ENCODE assay signal across 10 cellular contexts in genomic region chr2:36478332-36478738, GRCh38.
A peak's percentile ranks its signal among the peaks of the same experiment; 100 is the strongest.
DNase-seq lines count a peak whose midpoint lies in the region; ATAC-seq and TF ChIP-seq lines count a peak whose summit lies in the region.
"Had no signal": no experiment of that assay in that cellular context is flagged by ENCODE, and none has a peak within 500 bp of the region (broad histone marks: within the 10 kb centered on the region; RNA-seq: fewer than 3 reads in every experiment).

No MANE protein-coding gene starts in this region.

- H3K4me1 ChIP-seq in IMR-90 (ENCODE audit: control insufficient read depth, insufficient read depth, low read length) (peaks cover 27% of the 10 kb centered on the region), upper lobe of left lung (peaks cover 14 to 29% (median 19%) of the 10 kb centered on the region in 4 donors)

- POLR2A ChIA-PET in IMR-90 (lab: Charles Lee; ENCODE audit: unreplicated experiment) = no interaction called here
- POLR2A ChIA-PET in MCF 10A (lab: Yijun Ruan, JAX) = interaction anchor here (1.5 kb wide), 1 partner anchor 106 kb away, joined by 6 read pairs; no protein-coding TSS in a partner anchor

- BruUV-seq in IMR-90 (replicated peaks; lab: Mats Ljungman, UMichigan) (no TSS peak), MCF 10A (replicated peaks; lab: Mats Ljungman, UMichigan) (no TSS peak)

- H3K4ac ChIP-seq in IMR-90 (ENCODE audit: low read depth, low read length) = peak overlapping the region; percentile 100; the same call in 1 of the 2 replicates

- peak overlapping the region; percentile 87 for H3K27ac Mint-ChIP-seq in MCF 10A (ENCODE audit: low read depth, unreplicated experiment)

- H3K27me3 ChIP-seq in IMR-90 (ENCODE audit: control insufficient read depth, insufficient read depth, low read length) (no peaks in the 10 kb centered on the region), upper lobe of left lung (no peaks in the 10 kb centered on the region)

- peak overlapping the region; percentile 99; the same call in 1 of the 2 replicates for H3K23ac ChIP-seq in IMR-90 (ENCODE audit: low read depth, low read length)

- DNase-seq in IMR-90 = peak; percentile 96
- DNase-seq in MCF 10A (ENCODE audit: unreplicated experiment) = peak; percentile 91
- DNase-seq in kidney tubule cell (ENCODE audit: low spot score) = peak; percentile 92
- DNase-seq in upper lobe of left lung = no peak
- no peak for DNase-seq in activated naive CD4-positive, alpha-beta T cell (lab: John Stamatoyannopoulos, UW)
- no peak for DNase-seq in NCI-H82 treated with DMSO at 0.1 percent for 48 hours (lab: John Stamatoyannopoulos, UW; ENCODE audit: unreplicated experiment)
- DNase-seq: activated CD4-positive, CD25-positive, alpha-beta regulatory T cell treated with anti-CD3 and anti-CD28 coated beads, Interleukin-2, amount 50 U/mL, for 72 hours; NCI-H2171 treated with DMSO at 0.1 percent for 48 hours had no signal

- H3K4me3 ChIP-seq in IMR-90 (ENCODE audit: insufficient read depth, low read depth, low read length) (no peak overlapping the region), upper lobe of left lung (no peak overlapping the region)

- H2BK20ac ChIP-seq in IMR-90 (ENCODE audit: low read depth, low read length) = 0 out of 2 replicates have a peak overlapping the region, but pooled peaks have one; percentile 60

- TF ChIP-seq CTCF in IMR-90 (conservative IDR thresholded peaks at IDR 0.05; ENCODE audit: low read depth, low read length) = no peak
- no peak for TF ChIP-seq CTCF in MCF 10A (IDR thresholded peaks at IDR 0.05; ENCODE audit: unreplicated experiment)
- no peak for TF ChIP-seq CTCF in upper lobe of left lung (IDR thresholded peaks at IDR 0.05)

- dilution Hi-C loops in IMR-90 (cut with HindIII; ENCODE audit: low sequenced_read_pairs, unreplicated experiment) = no loop called here

- no peak overlapping the region for H3K4me3 Mint-ChIP-seq in MCF 10A (ENCODE audit: unreplicated experiment)
- H3K4me3 Mint-ChIP-seq: neural crest cell had no signal

- peak overlapping the region; percentile 36; the same call in 2 of the 3 replicates for H2BK15ac ChIP-seq in IMR-90 (ENCODE audit: low read depth, low read length)

- H4K5ac ChIP-seq in IMR-90 (ENCODE audit: low read depth, low read length) = no peak overlapping the region; the same call in 1 of the 2 replicates

- H3K56ac ChIP-seq in IMR-90 (ENCODE audit: extremely low read depth, insufficient read depth, low read length) = peak overlapping the region; percentile 83

- 0% methylated on average over 1 of the region's 4 CpGs; no CpG with 5 or more reads in 1 of the 2 experiments for WGBS in IMR-90 (ENCODE audit: extremely low coverage in 2 of 2, insufficient read length in 1 of 2), 2 experiments
- WGBS in upper lobe of left lung, 2 donors = 26 to 66% methylated on average over 4 of the region's 4 CpGs

- peak overlapping the region; percentile 99 for H2BK5ac ChIP-seq in IMR-90 (ENCODE audit: low read depth, low read length, poor library complexity, severe bottlenecking)

- H3K36me3 Mint-ChIP-seq in MCF 10A (ENCODE audit: insufficient read depth, unreplicated experiment) = peaks cover 95% of the 10 kb centered on the region

- H3K14ac ChIP-seq in IMR-90 (replicated peaks; ENCODE audit: low read depth, low read length) = 0 out of 2 replicates have a peak overlapping the region, but pooled peaks have one; percentile 16

- H2AFZ ChIP-seq in IMR-90 (replicated peaks; ENCODE audit: low read length, poor library complexity) = no peak overlapping the region

- H4K20me1 ChIP-seq in IMR-90 (ENCODE audit: insufficient read depth, low read length) = no peaks in the 10 kb centered on the region

- H3K9ac ChIP-seq in IMR-90 (ENCODE audit: low read depth, low read length) = no peak overlapping the region

- peak overlapping the region; percentile 21; the same call in 1 of the 2 replicates for H3K27ac ChIP-seq in IMR-90 (ENCODE audit: insufficient read depth, low read length)
- peak overlapping the region in 3 of 4 donors; percentile 12 to 49 (median 46) for H3K27ac ChIP-seq in upper lobe of left lung

- H3K79me1 ChIP-seq in IMR-90 (ENCODE audit: low read depth in 1 of 2, low read length in 2 of 2) = peaks cover 42 to 54% of the 10 kb centered on the region in 2 experiments

- H2BK120ac ChIP-seq in IMR-90 (ENCODE audit: low read depth, low read length) = peak overlapping the region; percentile 99

- intact Hi-C loops in IMR-90 (cut with micrococcal nuclease) (no loop called here), MCF 10A (cut with micrococcal nuclease) (no loop called here)

- peak; percentile 75 for ATAC-seq in IMR-90 (ENCODE audit: low read depth)
- ATAC-seq in upper lobe of left lung (ENCODE audit: low FRiP score in 2 of 2) = peak; percentile 56 to 70
- ATAC-seq in HG03378 (IDR thresholded peaks at IDR 0.05; ENCODE audit: unreplicated experiment) = no peak

- 0 out of 2 replicates have a peak overlapping the region, but pooled peaks have one; percentile 11 for H2AK5ac ChIP-seq in IMR-90 (ENCODE audit: low read depth, low read length)

- peak overlapping the region; percentile 97; a peak in 3 of 4 replicates for H4K8ac ChIP-seq in IMR-90 (ENCODE audit: low read depth in 2 of 2, low read length in 2 of 2)

- H3K36me3 ChIP-seq in IMR-90 (ENCODE audit: control insufficient read depth, insufficient read depth, low read length) (peaks cover 42% of the 10 kb centered on the region), upper lobe of left lung (peaks cover 4 to 58% (median 16%) of the 10 kb centered on the region in 4 donors)

- H4K91ac ChIP-seq in IMR-90 (ENCODE audit: insufficient read depth, low read depth, low read length) = peak overlapping the region; percentile 99; the same call in 1 of the 2 replicates

- no peak for TF ChIP-seq RAD21 in IMR-90 (IDR thresholded peaks at IDR 0.05; ENCODE audit: low read length)

- TF ChIP-seq POLR2A in IMR-90 (IDR thresholded peaks at IDR 0.05; ENCODE audit: low read depth, low read length) = no peak
- TF ChIP-seq POLR2A in upper lobe of left lung (IDR thresholded peaks at IDR 0.05) = no peak

- peaks cover 18% of the 10 kb centered on the region for H3K9me1 ChIP-seq in IMR-90 (ENCODE audit: insufficient read depth, low read length)

- TF ChIP-seq EP300 in upper lobe of left lung (IDR thresholded peaks at IDR 0.05) = no peak

- no peak overlapping the region for H2AK9ac ChIP-seq in IMR-90 (replicated peaks; ENCODE audit: low read depth, low read length, poor library complexity)

- CTCF ChIA-PET in IMR-90 (lab: Yijun Ruan, JAX) = no interaction called here
- CTCF ChIA-PET in MCF 10A (lab: Yijun Ruan, JAX) = interaction anchor here (0.8 kb wide), 1 partner anchor 104 kb away, joined by 3 read pairs; no protein-coding TSS in a partner anchor

- peaks cover 16% of the 10 kb centered on the region for H3K9me3 ChIP-seq in IMR-90 (ENCODE audit: control insufficient read depth, insufficient read depth, low read length)
- peaks cover 18 to 25% (median 21%) of the 10 kb centered on the region in 4 donors for H3K9me3 ChIP-seq in upper lobe of left lung

- in situ Hi-C loops in IMR-90 (cut with MboI; ENCODE audit: low sequenced_read_pairs) = no loop called here

- H3K9me3 Mint-ChIP-seq in MCF 10A (ENCODE audit: unreplicated experiment) = peaks cover 9% of the 10 kb centered on the region

- no peaks in the 10 kb centered on the region for H3K27me3 Mint-ChIP-seq in MCF 10A (ENCODE audit: insufficient read depth, unreplicated experiment)

- H3K4me2 ChIP-seq in IMR-90 (ENCODE audit: low read depth, low read length) = no peak overlapping the region

- H3K4me1 Mint-ChIP-seq in MCF 10A (ENCODE audit: insufficient read depth, unreplicated experiment) = peaks cover 27% of the 10 kb centered on the region
- H3K4me1 Mint-ChIP-seq: neural crest cell had no signal

- H3K18ac ChIP-seq in IMR-90 (ENCODE audit: low read depth, low read length) = peak overlapping the region; percentile 2; the same call in 1 of the 2 replicates

TF ChIP-seq in IMR-90, 13 proteins besides CTCF, POLR2A, EP300 and RAD21:
- TF ChIP-seq MAZ (IDR thresholded peaks at IDR 0.05; ENCODE audit: borderline replicate concordance, low read depth, low read length) (no peak), FOS (IDR thresholded peaks at IDR 0.05; ENCODE audit: low read depth, low read length) (peak; percentile 48; the same call in 1 of the 2 replicates), MAFK (IDR thresholded peaks at IDR 0.05; ENCODE audit: low read depth, low read length) (0 out of 2 replicates have a peak, but pooled peaks have one; percentile 16), SMC3 (IDR thresholded peaks at IDR 0.05; ENCODE audit: low read depth, low read length) (no peak), CEBPB (IDR thresholded peaks at IDR 0.05; ENCODE audit: low read depth, low read length) (peak; percentile 52)

Comparison
In these comparisons a context has a peak if more than half of its experiments do, and no peak if none do; other contexts are left out.
1. DNase-seq: peak in IMR-90 (single experiment), MCF 10A (single experiment) and kidney tubule cell (single experiment); none in upper lobe of left lung (0 of 2), activated naive CD4-positive, alpha-beta T cell (0 of 4) and NCI-H82 treated with DMSO at 0.1 percent for 48 hours (single experiment).